In the genomic region with DNA sequence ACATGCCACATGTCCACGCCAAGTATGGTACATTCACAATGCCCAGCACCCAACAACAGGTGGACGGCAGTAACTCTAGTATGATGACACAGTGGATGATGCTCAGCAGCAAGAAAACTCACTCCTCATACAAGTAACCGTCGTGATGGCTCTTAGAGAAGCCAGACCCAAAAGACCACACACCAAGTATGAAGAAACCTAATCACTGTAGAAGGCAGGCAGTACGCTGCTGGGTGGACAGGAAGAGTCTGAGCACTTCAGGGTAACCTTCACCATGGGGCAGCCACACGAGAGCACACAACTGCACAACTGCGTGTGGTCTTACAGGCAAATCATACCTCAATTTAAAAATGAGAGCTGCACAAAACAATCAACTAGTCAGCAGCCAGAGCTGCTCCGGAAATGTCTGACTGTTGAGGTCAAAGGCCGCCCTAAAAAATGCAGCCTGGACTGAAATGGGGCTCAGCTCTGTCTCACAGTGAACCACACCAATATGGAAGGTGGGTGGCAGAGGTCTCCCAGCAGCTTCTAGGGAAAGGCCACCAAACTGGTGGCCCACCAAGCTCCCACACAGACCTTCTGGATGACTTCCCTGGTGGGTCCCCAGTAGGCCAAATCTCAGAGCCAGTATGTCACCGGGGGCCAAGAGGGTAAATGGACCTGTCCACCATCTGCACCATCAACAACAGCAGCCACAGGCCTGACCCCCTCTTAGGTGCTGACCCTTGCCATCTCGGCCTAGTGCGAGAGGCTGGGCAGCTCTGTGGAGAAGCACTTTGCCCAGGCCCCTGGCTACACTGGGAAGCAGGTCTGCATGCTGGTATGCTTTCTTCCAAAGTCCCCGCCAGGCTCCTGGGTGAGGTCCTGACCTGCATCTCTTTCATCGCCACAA, we compare ENCODE assay signal across 11 cellular contexts. TPM values are rescaled to one million over a fixed set of nuclear protein-coding genes. Genes with fewer than 3 reads are reported as not detected.
DNase-seq lines count a peak whose midpoint lies in the region; ATAC-seq, FAIRE-seq and TF ChIP-seq lines count a peak whose summit lies in the region.
"Had no signal": no experiment of that assay in that cellular context is flagged by ENCODE, and none has a peak within 500 bp of the region (broad histone marks: within the 10 kb centered on the region; RNA-seq: fewer than 3 reads in every experiment).

No MANE protein-coding gene starts in this region.

- peak overlapping the region; percentile 86 to 90 (median 89) for H3K27ac Mint-ChIP-seq in nephron
- H3K27ac Mint-ChIP-seq in mesothelial cell of epicardium = no peak overlapping the region

- peaks cover 92% of the 10 kb centered on the region for H3K79me2 ChIP-seq in endothelial cell of umbilical vein (ENCODE audit: control insufficient read depth, insufficient read depth, low read length)

- FAIRE-seq in endothelial cell of umbilical vein (lab: Jason Lieb, UNC) = peak; percentile 96

- no peaks in the 10 kb centered on the region for H3K36me3 ChIP-seq in endothelial cell of umbilical vein (ENCODE audit: control insufficient read depth in 2 of 2, extremely low read depth in 1 of 2, insufficient read depth in 2 of 2, low read length in 2 of 2)
- H3K36me3 ChIP-seq: ovary had no signal

- CTCF ChIA-PET in endothelial cell of umbilical vein (lab: Charles Lee) = interaction anchor here (0.5 to 1.7 kb wide), 10 partner anchors 9 to 63 kb away, joined by 3 to 9 read pairs (median 4); no protein-coding TSS in a partner anchor

- H3K9me3 Mint-ChIP-seq in nephron (peaks cover 5% of the 10 kb centered on the region), mesothelial cell of epicardium (peaks cover 4% of the 10 kb centered on the region)
- H3K9me3 Mint-ChIP-seq: IgD-negative memory B cell had no signal

- H3K4me3 Mint-ChIP-seq in nephron = peak overlapping the region in 1 of 3 experiments; percentile 37
- no peak overlapping the region for H3K4me3 Mint-ChIP-seq in mesothelial cell of epicardium

- TF ChIP-seq POLR2A in endothelial cell of umbilical vein (IDR thresholded peaks at IDR 0.05; ENCODE audit: low read depth, low read length) = no peak

- no peak for ATAC-seq in GM21390 (IDR thresholded peaks at IDR 0.05; ENCODE audit: unreplicated experiment)
- ATAC-seq in GM19455 (IDR thresholded peaks at IDR 0.05; ENCODE audit: unreplicated experiment) = no peak

- no peaks in the 10 kb centered on the region for H3K27me3 ChIP-seq in endothelial cell of umbilical vein (ENCODE audit: control insufficient read depth in 2 of 2, insufficient read depth in 2 of 2, low read length in 2 of 2)
- H3K27me3 ChIP-seq: ovary had no signal

- peak overlapping the region; percentile 64 for H3K27ac ChIP-seq in endothelial cell of umbilical vein (ENCODE audit: insufficient read depth, low read depth, low read length)
- H3K27ac ChIP-seq: ovary had no signal

- DNase-seq in AG08396 (ENCODE audit: low spot score) (peak; percentile 42), M059J (ENCODE audit: low read depth) (peak; percentile 65), endothelial cell of umbilical vein (ENCODE audit: low read depth, low spot score) (peak; percentile 65), dedifferentiated amniotic fluid mesenchymal stem cell (ENCODE audit: extremely low spot score) (no peak), mesothelial cell of epicardium (ENCODE audit: low spot score in 2 of 2, unreplicated experiment in 2 of 2) (no peak)
- DNase-seq: NCI-H2081 had no signal

- H3K36me3 Mint-ChIP-seq in nephron (ENCODE audit: low read depth) = peaks cover 11% of the 10 kb centered on the region
- H3K36me3 Mint-ChIP-seq in mesothelial cell of epicardium = peaks cover 5% of the 10 kb centered on the region
- H3K36me3 Mint-ChIP-seq: IgD-negative memory B cell had no signal

- BruUV-seq in endothelial cell of umbilical vein (replicated peaks; lab: Mats Ljungman, UMichigan) = no TSS peak

- peaks cover 21% of the 10 kb centered on the region for H3K4me1 ChIP-seq in endothelial cell of umbilical vein (ENCODE audit: control insufficient read depth, extremely low read depth, insufficient read depth, low read length)

- H3K27me3 Mint-ChIP-seq in nephron (ENCODE audit: low read depth) (no peaks in the 10 kb centered on the region), mesothelial cell of epicardium (ENCODE audit: low read depth) (no peaks in the 10 kb centered on the region)
- H3K27me3 Mint-ChIP-seq: IgD-negative memory B cell had no signal

- H3K9me1 ChIP-seq in endothelial cell of umbilical vein (replicated peaks; ENCODE audit: control insufficient read depth, extremely low read depth, insufficient read depth, low read length) = no peaks in the 10 kb centered on the region

- no peak overlapping the region for H3K9ac ChIP-seq in endothelial cell of umbilical vein (replicated peaks; ENCODE audit: extremely low read depth, insufficient read depth, low read length)

- H3K9me3 ChIP-seq in endothelial cell of umbilical vein (replicated peaks; ENCODE audit: control insufficient read depth, insufficient read depth, low read length) = no peaks in the 10 kb centered on the region
- H3K9me3 ChIP-seq: ovary had no signal

- dilution Hi-C loops in endothelial cell of umbilical vein (cut with MboI; ENCODE audit: extremely low pct_ligation_motif_present, low sequenced_read_pairs) = no loop called here

- H3K4me3 ChIP-seq in endothelial cell of umbilical vein (replicated peaks in 1 of 3; ENCODE audit: insufficient read depth in 1 of 3, low read depth in 1 of 3, low read length in 3 of 3) = no peak overlapping the region
- H3K4me3 ChIP-seq: ovary had no signal

- H3K4me1 Mint-ChIP-seq in nephron = peaks cover 64% of the 10 kb centered on the region
- H3K4me1 Mint-ChIP-seq in mesothelial cell of epicardium = peaks cover 11% of the 10 kb centered on the region

- peak overlapping the region; percentile 36 for H3K4me2 ChIP-seq in endothelial cell of umbilical vein (ENCODE audit: insufficient read depth, low read length)

- TF ChIP-seq CTCF in endothelial cell of umbilical vein (IDR thresholded peaks at IDR 0.05; ENCODE audit: extremely low read depth in 1 of 2, insufficient read depth in 1 of 2, low read depth in 1 of 2, low read length in 2 of 2) (no peak), nephron (IDR thresholded peaks at IDR 0.05; ENCODE audit: unreplicated experiment in 3 of 3) (no peak), mesothelial cell of epicardium (IDR thresholded peaks at IDR 0.05; ENCODE audit: unreplicated experiment) (no peak)

- no peaks in the 10 kb centered on the region for H4K20me1 ChIP-seq in endothelial cell of umbilical vein (replicated peaks; ENCODE audit: control insufficient read depth, extremely low read depth, insufficient read depth, low read length)

- POLR2A ChIA-PET in endothelial cell of umbilical vein (lab: Charles Lee) = no interaction called here

- H2AFZ ChIP-seq in endothelial cell of umbilical vein (ENCODE audit: low read depth, low read length) = no peak overlapping the region

- intact Hi-C loops in endothelial cell of umbilical vein (cut with micrococcal nuclease) = loop anchor here (1.0 kb wide), 1 partner anchor 18 kb away; no protein-coding TSS in a partner anchor

TF ChIP-seq in endothelial cell of umbilical vein, 7 proteins besides CTCF, POLR2A, EP300 and RAD21:
- TF ChIP-seq MYC (IDR thresholded peaks at IDR 0.05; ENCODE audit: low read depth, low read length) (no peak), MAX (IDR thresholded peaks at IDR 0.05; ENCODE audit: insufficient read depth, insufficient read length) (no peak), EZH2 (IDR thresholded peaks at IDR 0.05; ENCODE audit: borderline replicate concordance, low read depth, low read length, severe bottlenecking) (no peak), JUN (IDR thresholded peaks at IDR 0.05; ENCODE audit: borderline replicate concordance, insufficient read depth, insufficient read length, low read depth) (no peak), FOS (IDR thresholded peaks at IDR 0.05; ENCODE audit: borderline replicate concordance, insufficient read depth, low read length) (no peak), POLR2AphosphoS5 (IDR thresholded peaks at IDR 0.05; ENCODE audit: insufficient read depth, low read depth, low read length) (peak; percentile 31), GATA2 (IDR thresholded peaks at IDR 0.05; ENCODE audit: insufficient read depth, insufficient read length, low read depth, low read length) (no peak)

RNA-seq across cellular contexts. Expression of gene BICD2, which starts 17.8 kb away (rescaled TPM):
- 22.2 and 39.0 TPM in 2 replicates for total RNA-seq in M059J (2014; rRNA removed; shearing (Covaris generic))
- total RNA-seq in endothelial cell of umbilical vein (37.9 and 39.3 TPM in 2 replicates), mesothelial cell of epicardium (29.4 to 30.4 TPM (median 30.2 TPM) in 3 replicates)
- 10.7 and 14.3 TPM in 2 replicates for polyA plus RNA-seq in endothelial cell of umbilical vein
- polyA plus RNA-seq in endothelial cell of umbilical vein (2011; cell fraction: cytosol; rRNA removed) = 14.3 and 15.3 TPM in 2 replicates
- polyA plus RNA-seq in endothelial cell of umbilical vein (2011; cell fraction: nucleus; rRNA removed) = 14.5 and 15.9 TPM in 2 replicates
- 27.3 and 29.9 TPM in 2 replicates for polyA plus RNA-seq in endothelial cell of umbilical vein (2012)
- 15.9 and 18.7 TPM in 2 replicates for polyA minus RNA-seq in endothelial cell of umbilical vein
- 7.6 TPM for polyA minus RNA-seq in endothelial cell of umbilical vein (2011; cell fraction: cytosol; rRNA and poly(A)+ RNA removed)
- 8.5 and 9.8 TPM in 2 replicates for polyA minus RNA-seq in endothelial cell of umbilical vein (2011; cell fraction: nucleus; rRNA and poly(A)+ RNA removed)

Comparison
In these comparisons a context has a peak if more than half of its experiments do, and no peak if none do; other contexts are left out.
1. DNase-seq: peak in AG08396 (single experiment), M059J (single experiment) and endothelial cell of umbilical vein (single experiment); none in dedifferentiated amniotic fluid mesenchymal stem cell (single experiment) and mesothelial cell of epicardium (0 of 2).